In genomic region chr1:155463865-155464264, GRCh38 we compare ENCODE assay signal across 1 cellular context.
TF ChIP-seq lines count a peak whose summit lies in the region.

No MANE protein-coding gene starts in this region.

TF ChIP-seq in GM12878, 131 proteins besides CTCF, POLR2A, EP300 and RAD21 (continued from another document):
- TF ChIP-seq E2F8 (IDR thresholded peaks at IDR 0.05; ENCODE audit: low read depth, partially characterized antibody) (no peak), SMAD5 (IDR thresholded peaks at IDR 0.05; ENCODE audit: low read depth) (no peak), TAF1 (IDR thresholded peaks at IDR 0.05; ENCODE audit: borderline replicate concordance, low read depth, low read length) (no peak), SMARCA5 (IDR thresholded peaks at IDR 0.05) (no peak), NR2C2 (IDR thresholded peaks at IDR 0.05; ENCODE audit: borderline replicate concordance, control insufficient read depth, insufficient read length, low read depth) (no peak), BRCA1 (IDR thresholded peaks at IDR 0.05; ENCODE audit: low read depth, low read length) (no peak), IKZF2 (IDR thresholded peaks at IDR 0.05) (0 out of 4 replicates have a peak, but pooled peaks of 1 of the 2 experiments have one; percentile 37), NR2C1 (IDR thresholded peaks at IDR 0.05) (no peak), MTA2 (IDR thresholded peaks at IDR 0.05; ENCODE audit: low read depth) (no peak), CREB1 (IDR thresholded peaks at IDR 0.05; ENCODE audit: low read depth) (no peak), POLR2AphosphoS2 (IDR thresholded peaks at IDR 0.05; ENCODE audit: low read depth, low read length) (no peak), IKZF1 (conservative IDR thresholded peaks at IDR 0.05) (no peak), CEBPZ (IDR thresholded peaks at IDR 0.05; ENCODE audit: low read depth, low read length) (no peak), ETV6 (conservative IDR thresholded peaks at IDR 0.05 in 1 of 2, IDR thresholded peaks at IDR 0.05 in 1 of 2; ENCODE audit: borderline replicate concordance in 1 of 2, low read depth in 1 of 2) (no peak), MEF2A (IDR thresholded peaks at IDR 0.05; ENCODE audit: insufficient read depth, low read depth, low read length) (no peak), MEF2B (IDR thresholded peaks at IDR 0.05; ENCODE audit: partially characterized antibody, poor library complexity, severe bottlenecking) (no peak), STAT3 (IDR thresholded peaks at IDR 0.05; ENCODE audit: low read depth, low read length) (no peak), ATF7 (IDR thresholded peaks at IDR 0.05; ENCODE audit: low read depth) (no peak), FOXK2 (IDR thresholded peaks at IDR 0.05) (no peak), FOS (IDR thresholded peaks at IDR 0.05; ENCODE audit: borderline replicate concordance, extremely low read depth, insufficient read length) (no peak), ZNF687 (IDR thresholded peaks at IDR 0.05) (peak; percentile 56; the same call in 1 of the 2 replicates), FOXM1 (IDR thresholded peaks at IDR 0.05; ENCODE audit: low read depth, low read length) (no peak), CEBPB (IDR thresholded peaks at IDR 0.05; ENCODE audit: borderline replicate concordance in 1 of 2, low read depth in 2 of 2, low read length in 2 of 2) (no peak), RCOR1 (conservative IDR thresholded peaks at IDR 0.05; ENCODE audit: low read depth, low read length) (no peak), YY1 (IDR thresholded peaks at IDR 0.05; ENCODE audit: low read depth, low read length) (peak; percentile 58)
- TF ChIP-seq, protein P1, sequence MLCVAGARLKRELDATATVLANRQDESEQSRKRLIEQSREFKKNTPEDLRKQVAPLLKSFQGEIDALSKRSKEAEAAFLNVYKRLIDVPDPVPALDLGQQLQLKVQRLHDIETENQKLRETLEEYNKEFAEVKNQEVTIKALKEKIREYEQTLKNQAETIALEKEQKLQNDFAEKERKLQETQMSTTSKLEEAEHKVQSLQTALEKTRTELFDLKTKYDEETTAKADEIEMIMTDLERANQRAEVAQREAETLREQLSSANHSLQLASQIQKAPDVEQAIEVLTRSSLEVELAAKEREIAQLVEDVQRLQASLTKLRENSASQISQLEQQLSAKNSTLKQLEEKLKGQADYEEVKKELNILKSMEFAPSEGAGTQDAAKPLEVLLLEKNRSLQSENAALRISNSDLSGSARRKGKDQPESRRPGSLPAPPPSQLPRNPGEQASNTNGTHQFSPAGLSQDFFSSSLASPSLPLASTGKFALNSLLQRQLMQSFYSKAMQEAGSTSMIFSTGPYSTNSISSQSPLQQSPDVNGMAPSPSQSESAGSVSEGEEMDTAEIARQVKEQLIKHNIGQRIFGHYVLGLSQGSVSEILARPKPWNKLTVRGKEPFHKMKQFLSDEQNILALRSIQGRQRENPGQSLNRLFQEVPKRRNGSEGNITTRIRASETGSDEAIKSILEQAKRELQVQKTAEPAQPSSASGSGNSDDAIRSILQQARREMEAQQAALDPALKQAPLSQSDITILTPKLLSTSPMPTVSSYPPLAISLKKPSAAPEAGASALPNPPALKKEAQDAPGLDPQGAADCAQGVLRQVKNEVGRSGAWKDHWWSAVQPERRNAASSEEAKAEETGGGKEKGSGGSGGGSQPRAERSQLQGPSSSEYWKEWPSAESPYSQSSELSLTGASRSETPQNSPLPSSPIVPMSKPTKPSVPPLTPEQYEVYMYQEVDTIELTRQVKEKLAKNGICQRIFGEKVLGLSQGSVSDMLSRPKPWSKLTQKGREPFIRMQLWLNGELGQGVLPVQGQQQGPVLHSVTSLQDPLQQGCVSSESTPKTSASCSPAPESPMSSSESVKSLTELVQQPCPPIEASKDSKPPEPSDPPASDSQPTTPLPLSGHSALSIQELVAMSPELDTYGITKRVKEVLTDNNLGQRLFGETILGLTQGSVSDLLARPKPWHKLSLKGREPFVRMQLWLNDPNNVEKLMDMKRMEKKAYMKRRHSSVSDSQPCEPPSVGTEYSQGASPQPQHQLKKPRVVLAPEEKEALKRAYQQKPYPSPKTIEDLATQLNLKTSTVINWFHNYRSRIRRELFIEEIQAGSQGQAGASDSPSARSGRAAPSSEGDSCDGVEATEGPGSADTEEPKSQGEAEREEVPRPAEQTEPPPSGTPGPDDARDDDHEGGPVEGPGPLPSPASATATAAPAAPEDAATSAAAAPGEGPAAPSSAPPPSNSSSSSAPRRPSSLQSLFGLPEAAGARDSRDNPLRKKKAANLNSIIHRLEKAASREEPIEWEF (IDR thresholded peaks at IDR 0.05; ENCODE audit: insufficient replicate concordance, low read depth, low read length): no peak
- TF ChIP-seq, protein P2, sequence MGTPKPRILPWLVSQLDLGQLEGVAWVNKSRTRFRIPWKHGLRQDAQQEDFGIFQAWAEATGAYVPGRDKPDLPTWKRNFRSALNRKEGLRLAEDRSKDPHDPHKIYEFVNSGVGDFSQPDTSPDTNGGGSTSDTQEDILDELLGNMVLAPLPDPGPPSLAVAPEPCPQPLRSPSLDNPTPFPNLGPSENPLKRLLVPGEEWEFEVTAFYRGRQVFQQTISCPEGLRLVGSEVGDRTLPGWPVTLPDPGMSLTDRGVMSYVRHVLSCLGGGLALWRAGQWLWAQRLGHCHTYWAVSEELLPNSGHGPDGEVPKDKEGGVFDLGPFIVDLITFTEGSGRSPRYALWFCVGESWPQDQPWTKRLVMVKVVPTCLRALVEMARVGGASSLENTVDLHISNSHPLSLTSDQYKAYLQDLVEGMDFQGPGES (IDR thresholded peaks at IDR 0.05): no peak
- TF ChIP-seq, protein P3, sequence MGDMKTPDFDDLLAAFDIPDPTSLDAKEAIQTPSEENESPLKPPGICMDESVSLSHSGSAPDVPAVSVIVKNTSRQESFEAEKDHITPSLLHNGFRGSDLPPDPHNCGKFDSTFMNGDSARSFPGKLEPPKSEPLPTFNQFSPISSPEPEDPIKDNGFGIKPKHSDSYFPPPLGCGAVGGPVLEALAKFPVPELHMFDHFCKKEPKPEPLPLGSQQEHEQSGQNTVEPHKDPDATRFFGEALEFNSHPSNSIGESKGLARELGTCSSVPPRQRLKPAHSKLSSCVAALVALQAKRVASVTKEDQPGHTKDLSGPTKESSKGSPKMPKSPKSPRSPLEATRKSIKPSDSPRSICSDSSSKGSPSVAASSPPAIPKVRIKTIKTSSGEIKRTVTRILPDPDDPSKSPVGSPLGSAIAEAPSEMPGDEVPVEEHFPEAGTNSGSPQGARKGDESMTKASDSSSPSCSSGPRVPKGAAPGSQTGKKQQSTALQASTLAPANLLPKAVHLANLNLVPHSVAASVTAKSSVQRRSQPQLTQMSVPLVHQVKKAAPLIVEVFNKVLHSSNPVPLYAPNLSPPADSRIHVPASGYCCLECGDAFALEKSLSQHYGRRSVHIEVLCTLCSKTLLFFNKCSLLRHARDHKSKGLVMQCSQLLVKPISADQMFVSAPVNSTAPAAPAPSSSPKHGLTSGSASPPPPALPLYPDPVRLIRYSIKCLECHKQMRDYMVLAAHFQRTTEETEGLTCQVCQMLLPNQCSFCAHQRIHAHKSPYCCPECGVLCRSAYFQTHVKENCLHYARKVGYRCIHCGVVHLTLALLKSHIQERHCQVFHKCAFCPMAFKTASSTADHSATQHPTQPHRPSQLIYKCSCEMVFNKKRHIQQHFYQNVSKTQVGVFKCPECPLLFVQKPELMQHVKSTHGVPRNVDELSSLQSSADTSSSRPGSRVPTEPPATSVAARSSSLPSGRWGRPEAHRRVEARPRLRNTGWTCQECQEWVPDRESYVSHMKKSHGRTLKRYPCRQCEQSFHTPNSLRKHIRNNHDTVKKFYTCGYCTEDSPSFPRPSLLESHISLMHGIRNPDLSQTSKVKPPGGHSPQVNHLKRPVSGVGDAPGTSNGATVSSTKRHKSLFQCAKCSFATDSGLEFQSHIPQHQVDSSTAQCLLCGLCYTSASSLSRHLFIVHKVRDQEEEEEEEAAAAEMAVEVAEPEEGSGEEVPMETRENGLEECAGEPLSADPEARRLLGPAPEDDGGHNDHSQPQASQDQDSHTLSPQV (IDR thresholded peaks at IDR 0.05): 0 out of 2 replicates have a peak, but pooled peaks have one; percentile 20
- TF ChIP-seq, protein P4, sequence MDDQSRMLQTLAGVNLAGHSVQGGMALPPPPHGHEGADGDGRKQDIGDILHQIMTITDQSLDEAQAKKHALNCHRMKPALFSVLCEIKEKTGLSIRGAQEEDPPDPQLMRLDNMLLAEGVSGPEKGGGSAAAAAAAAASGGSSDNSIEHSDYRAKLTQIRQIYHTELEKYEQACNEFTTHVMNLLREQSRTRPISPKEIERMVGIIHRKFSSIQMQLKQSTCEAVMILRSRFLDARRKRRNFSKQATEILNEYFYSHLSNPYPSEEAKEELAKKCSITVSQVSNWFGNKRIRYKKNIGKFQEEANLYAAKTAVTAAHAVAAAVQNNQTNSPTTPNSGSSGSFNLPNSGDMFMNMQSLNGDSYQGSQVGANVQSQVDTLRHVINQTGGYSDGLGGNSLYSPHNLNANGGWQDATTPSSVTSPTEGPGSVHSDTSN (IDR thresholded peaks at IDR 0.05; ENCODE audit: insufficient replicate concordance, low read depth, low read length): no peak
- TF ChIP-seq, protein P5, sequence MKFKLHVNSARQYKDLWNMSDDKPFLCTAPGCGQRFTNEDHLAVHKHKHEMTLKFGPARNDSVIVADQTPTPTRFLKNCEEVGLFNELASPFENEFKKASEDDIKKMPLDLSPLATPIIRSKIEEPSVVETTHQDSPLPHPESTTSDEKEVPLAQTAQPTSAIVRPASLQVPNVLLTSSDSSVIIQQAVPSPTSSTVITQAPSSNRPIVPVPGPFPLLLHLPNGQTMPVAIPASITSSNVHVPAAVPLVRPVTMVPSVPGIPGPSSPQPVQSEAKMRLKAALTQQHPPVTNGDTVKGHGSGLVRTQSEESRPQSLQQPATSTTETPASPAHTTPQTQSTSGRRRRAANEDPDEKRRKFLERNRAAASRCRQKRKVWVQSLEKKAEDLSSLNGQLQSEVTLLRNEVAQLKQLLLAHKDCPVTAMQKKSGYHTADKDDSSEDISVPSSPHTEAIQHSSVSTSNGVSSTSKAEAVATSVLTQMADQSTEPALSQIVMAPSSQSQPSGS (IDR thresholded peaks at IDR 0.05; ENCODE audit: low read length): no peak
TF ChIP-seq in GM12878: peak in this region for 5.
